In the genomic region with DNA sequence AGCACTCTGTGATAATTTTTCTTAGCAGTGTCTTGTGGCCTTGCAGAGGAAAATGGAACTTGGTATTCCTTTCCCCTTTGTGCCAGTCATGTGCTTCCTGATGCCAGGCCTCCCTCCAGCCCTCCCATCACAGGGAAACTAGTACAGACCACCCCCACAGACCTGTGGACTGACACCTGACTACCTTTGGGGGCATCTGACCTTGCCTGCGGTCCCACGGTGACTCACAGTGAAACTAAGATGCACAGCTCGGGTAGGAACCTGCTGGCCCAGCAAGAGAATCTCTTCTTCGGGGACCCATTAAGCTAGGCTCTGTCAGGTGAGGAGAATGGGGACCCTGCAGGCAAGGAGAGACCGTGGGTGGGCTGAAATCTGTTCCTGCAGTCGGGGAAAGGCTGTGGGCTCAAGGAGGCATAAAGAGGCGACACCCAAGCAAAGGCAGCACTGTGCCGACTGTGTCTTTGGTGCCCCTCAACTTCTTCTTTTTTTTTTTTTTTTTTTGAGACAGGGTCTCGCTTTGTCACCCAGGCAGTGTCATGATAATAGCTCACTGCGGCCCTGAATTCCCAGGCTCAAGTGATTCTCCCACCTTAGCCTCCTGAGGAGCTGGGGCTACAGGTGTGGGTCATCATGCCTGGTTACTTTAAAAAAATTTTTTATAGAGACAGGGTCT, we compare ENCODE assay signal across 9 cellular contexts. TPM values are rescaled to one million over a fixed set of nuclear protein-coding genes. Genes with fewer than 3 reads are reported as not detected.
DNase-seq lines count a peak whose midpoint lies in the region; ATAC-seq and TF ChIP-seq lines count a peak whose summit lies in the region.
"Had no signal": no experiment of that assay in that cellular context is flagged by ENCODE, and none has a peak within 500 bp of the region (broad histone marks: within the 10 kb centered on the region; RNA-seq: fewer than 3 reads in every experiment).

No MANE protein-coding gene starts in this region.

- DNase-seq in GM19240 (ENCODE audit: insufficient read length, low spot score) (peak; percentile 74), coronary artery (ENCODE audit: low spot score) (no peak), NCI-H1092 (lab: John Stamatoyannopoulos, UW) (no peak), T-helper 1 cell (no peak)
- DNase-seq in stimulated activated naive B cell treated with anti-CD40 and anti-IgM and Interleukin-4, amounts not matched to agents 10 μg/mL and 1 μg/mL and 100 μg/mL, for 72 hours, result peak; percentile 78
- no peak for DNase-seq in activated T-cell treated with anti-CD3 and anti-CD28 coated beads, Interleukin-2, amount 50 U/mL, for 72 hours
- DNase-seq in activated T-cell treated with anti-CD3 and anti-CD28 coated beads, Interleukin-2, amount 50 U/mL, for 4 hours, result no peak

- no peaks in the 10 kb centered on the region for H3K9me3 Mint-ChIP-seq in stimulated activated naive B cell treated with anti-CD40 and anti-IgM and Interleukin-4, amounts not matched to agents 10 μg/mL and 1 μg/mL and 100 μg/mL, for 72 hours
- no peaks in the 10 kb centered on the region for H3K9me3 Mint-ChIP-seq in activated T-cell treated with anti-CD3 and anti-CD28 coated beads, Interleukin-2, amount 50 U/mL, for 72 hours
- no peaks in the 10 kb centered on the region for H3K9me3 Mint-ChIP-seq in activated T-cell treated with anti-CD3 and anti-CD28 coated beads, Interleukin-2, amount 50 U/mL, for 4 hours

- no peaks in the 10 kb centered on the region for H3K27me3 Mint-ChIP-seq in stimulated activated naive B cell treated with anti-CD40 and anti-IgM and Interleukin-4, amounts not matched to agents 10 μg/mL and 1 μg/mL and 100 μg/mL, for 72 hours
- no peaks in the 10 kb centered on the region for H3K27me3 Mint-ChIP-seq in activated T-cell treated with anti-CD3 and anti-CD28 coated beads, Interleukin-2, amount 50 U/mL, for 72 hours (ENCODE audit: low read depth)
- H3K27me3 Mint-ChIP-seq in activated T-cell treated with anti-CD3 and anti-CD28 coated beads, Interleukin-2, amount 50 U/mL, for 4 hours (ENCODE audit: low read depth), result peaks cover 6% of the 10 kb centered on the region

- peak overlapping the region; percentile 78 to 88 for H3K27ac ChIP-seq in coronary artery
- H3K27ac ChIP-seq: cardiac muscle cell had no signal

- peak overlapping the region; percentile 58 to 74 for H3K4me3 Mint-ChIP-seq in stimulated activated naive B cell treated with anti-CD40 and anti-IgM and Interleukin-4, amounts not matched to agents 10 μg/mL and 1 μg/mL and 100 μg/mL, for 72 hours
- H3K4me3 Mint-ChIP-seq in activated T-cell treated with anti-CD3 and anti-CD28 coated beads, Interleukin-2, amount 50 U/mL, for 72 hours, result no peak overlapping the region
- H3K4me3 Mint-ChIP-seq in activated T-cell treated with anti-CD3 and anti-CD28 coated beads, Interleukin-2, amount 50 U/mL, for 4 hours, result no peak overlapping the region

- peak; percentile 79 for ATAC-seq in HG03066 (IDR thresholded peaks at IDR 0.05; ENCODE audit: low read depth, unreplicated experiment)
- ATAC-seq in stimulated activated naive B cell treated with anti-CD40 and anti-IgM and Interleukin-4, amounts not matched to agents 10 μg/mL and 1 μg/mL and 100 μg/mL, for 72 hours (replicated peaks), result peak; percentile 80 to 83
- no peak for ATAC-seq in activated T-cell treated with anti-CD3 and anti-CD28 coated beads, Interleukin-2, amount 50 U/mL, for 72 hours (replicated peaks in 1 of 2)
- no peak for ATAC-seq in activated T-cell treated with anti-CD3 and anti-CD28 coated beads, Interleukin-2, amount 50 U/mL, for 4 hours

- peaks cover 47 to 62% of the 10 kb centered on the region in 2 donors for H3K4me1 Mint-ChIP-seq in stimulated activated naive B cell treated with anti-CD40 and anti-IgM and Interleukin-4, amounts not matched to agents 10 μg/mL and 1 μg/mL and 100 μg/mL, for 72 hours
- no peaks in the 10 kb centered on the region for H3K4me1 Mint-ChIP-seq in activated T-cell treated with anti-CD3 and anti-CD28 coated beads, Interleukin-2, amount 50 U/mL, for 72 hours (ENCODE audit: low read depth)
- no peaks in the 10 kb centered on the region for H3K4me1 Mint-ChIP-seq in activated T-cell treated with anti-CD3 and anti-CD28 coated beads, Interleukin-2, amount 50 U/mL, for 4 hours (ENCODE audit: low read depth)

- no peak overlapping the region for H3K4me3 ChIP-seq in coronary artery
- H3K4me3 ChIP-seq: cardiac muscle cell had no signal

- TF ChIP-seq CTCF in coronary artery (IDR thresholded peaks at IDR 0.05), result no peak

- no peaks in the 10 kb centered on the region for H3K36me3 Mint-ChIP-seq in stimulated activated naive B cell treated with anti-CD40 and anti-IgM and Interleukin-4, amounts not matched to agents 10 μg/mL and 1 μg/mL and 100 μg/mL, for 72 hours
- no peaks in the 10 kb centered on the region for H3K36me3 Mint-ChIP-seq in activated T-cell treated with anti-CD3 and anti-CD28 coated beads, Interleukin-2, amount 50 U/mL, for 72 hours (ENCODE audit: insufficient read depth in 2 of 2)
- no peaks in the 10 kb centered on the region for H3K36me3 Mint-ChIP-seq in activated T-cell treated with anti-CD3 and anti-CD28 coated beads, Interleukin-2, amount 50 U/mL, for 4 hours (ENCODE audit: insufficient read depth)

- peak overlapping the region; percentile 97 for H3K27ac Mint-ChIP-seq in stimulated activated naive B cell treated with anti-CD40 and anti-IgM and Interleukin-4, amounts not matched to agents 10 μg/mL and 1 μg/mL and 100 μg/mL, for 72 hours
- no peak overlapping the region for H3K27ac Mint-ChIP-seq in activated T-cell treated with anti-CD3 and anti-CD28 coated beads, Interleukin-2, amount 50 U/mL, for 72 hours

RNA-seq across cellular contexts. Expression of a gene that starts 20.9 kb away (rescaled TPM):
- total RNA-seq in activated T-cell treated with anti-CD3 and anti-CD28 coated beads, Interleukin-2, amount 50 U/mL, for 72 hours, result 10 to 100 TPM; 41.8 to 48.1 TPM
- 10 to 100 TPM; 51.3 to 68.3 (median 58.2) TPM for total RNA-seq in activated T-cell treated with anti-CD3 and anti-CD28 coated beads, Interleukin-2, amount 50 U/mL, for 4 hours

RNA-seq across cellular contexts. Expression of a gene that starts 32.6 kb away (rescaled TPM):
- 10 to 100 TPM; 17.9 to 26.0 TPM for total RNA-seq in activated T-cell treated with anti-CD3 and anti-CD28 coated beads, Interleukin-2, amount 50 U/mL, for 72 hours
- total RNA-seq in activated T-cell treated with anti-CD3 and anti-CD28 coated beads, Interleukin-2, amount 50 U/mL, for 4 hours, result 10 to 100 TPM; 33.9 to 39.6 (median 35.1) TPM

RNA-seq across cellular contexts. Expression of a gene that starts 53.7 kb away (rescaled TPM):
- 1 to 10 TPM in 1 of 2 donors, under 1 TPM in 1; 0.94 to 2.9 TPM for total RNA-seq in activated T-cell treated with anti-CD3 and anti-CD28 coated beads, Interleukin-2, amount 50 U/mL, for 72 hours
- 1 to 10 TPM; 1.5 to 3.9 (median 2.1) TPM for total RNA-seq in activated T-cell treated with anti-CD3 and anti-CD28 coated beads, Interleukin-2, amount 50 U/mL, for 4 hours

Comparison
In these comparisons a context has a peak if more than half of its experiments do, and no peak if none do; other contexts are left out.
1. DNase-seq: peak in GM19240 (single experiment) and stimulated activated naive B cell treated with anti-CD40 and anti-IgM and Interleukin-4, amounts not matched to agents 10 μg/mL and 1 μg/mL and 100 μg/mL, for 72 hours (single experiment); none in coronary artery (single experiment), activated T-cell treated with anti-CD3 and anti-CD28 coated beads, Interleukin-2, amount 50 U/mL, for 72 hours (0 of 2), NCI-H1092 (single experiment), activated T-cell treated with anti-CD3 and anti-CD28 coated beads, Interleukin-2, amount 50 U/mL, for 4 hours (single experiment) and T-helper 1 cell (0 of 5).
2. ATAC-seq: peak in HG03066 (single experiment) and stimulated activated naive B cell treated with anti-CD40 and anti-IgM and Interleukin-4, amounts not matched to agents 10 μg/mL and 1 μg/mL and 100 μg/mL, for 72 hours (2 of 2); none in activated T-cell treated with anti-CD3 and anti-CD28 coated beads, Interleukin-2, amount 50 U/mL, for 72 hours (0 of 2) and activated T-cell treated with anti-CD3 and anti-CD28 coated beads, Interleukin-2, amount 50 U/mL, for 4 hours (0 of 2).
3. H3K4me3 Mint-ChIP-seq: peak in stimulated activated naive B cell treated with anti-CD40 and anti-IgM and Interleukin-4, amounts not matched to agents 10 μg/mL and 1 μg/mL and 100 μg/mL, for 72 hours (2 of 2); none in activated T-cell treated with anti-CD3 and anti-CD28 coated beads, Interleukin-2, amount 50 U/mL, for 72 hours (0 of 2) and activated T-cell treated with anti-CD3 and anti-CD28 coated beads, Interleukin-2, amount 50 U/mL, for 4 hours (single experiment).